Comparison of ENCODE assay signal across 19 cellular contexts in the genomic region with DNA sequence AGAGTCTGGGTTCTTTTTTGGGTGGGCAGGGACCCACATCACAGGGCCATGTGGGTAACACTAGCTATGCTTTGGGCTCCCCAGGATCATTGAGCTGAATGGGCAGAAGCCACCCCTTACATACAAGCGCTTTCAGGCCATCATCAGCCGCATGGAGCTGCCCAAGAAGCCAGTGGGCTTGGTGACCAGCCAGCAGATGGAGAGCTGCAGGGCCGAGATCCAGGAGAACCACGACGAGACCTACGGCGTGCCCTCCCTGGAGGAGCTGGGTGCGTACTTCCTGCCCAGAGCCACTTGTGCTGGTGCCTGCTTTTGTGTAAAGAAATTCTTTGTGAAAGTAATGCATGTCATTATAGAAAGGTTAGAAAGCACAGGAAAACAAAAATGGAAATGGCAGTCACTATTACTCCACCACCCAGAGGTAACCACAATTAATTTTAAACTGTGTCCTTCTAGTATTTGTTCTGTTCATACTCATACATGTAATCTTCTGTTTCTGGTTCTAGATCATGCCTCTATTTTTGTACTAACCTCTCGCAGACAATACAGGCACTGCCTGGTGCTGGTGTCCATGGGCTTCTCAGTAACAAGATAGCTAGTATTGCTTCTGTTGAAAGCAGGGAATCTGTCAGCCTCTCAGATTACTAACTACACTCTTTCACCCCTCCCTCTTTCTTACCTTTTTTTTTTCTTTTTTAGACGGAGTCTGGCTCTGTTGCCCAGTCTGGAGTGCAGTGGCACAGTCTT. TPM values are rescaled to one million over a fixed set of nuclear protein-coding genes. Genes with fewer than 3 reads are reported as not detected.
DNase-seq lines count a peak whose midpoint lies in the region; ATAC-seq and TF ChIP-seq lines count a peak whose summit lies in the region.
"Had no signal": no experiment of that assay in that cellular context is flagged by ENCODE, and none has a peak within 500 bp of the region (broad histone marks: within the 10 kb centered on the region; RNA-seq: fewer than 3 reads in every experiment).

No MANE protein-coding gene starts in this region.

- WGBS in gastroesophageal sphincter (ENCODE audit: low coverage in 1 of 2), 2 donors: 66 to 70% methylated on average over 2 to 4 of the region's 10 CpGs
- 87% methylated on average over 9 of the region's 10 CpGs for WGBS in prostate gland
- 76 to 81% methylated on average over 4 to 10 of the region's 10 CpGs for WGBS in upper lobe of left lung, 2 donors

- peaks cover 19% of the 10 kb centered on the region for H3K4me1 Mint-ChIP-seq in MCF 10A (ENCODE audit: insufficient read depth, unreplicated experiment)
- H3K4me1 Mint-ChIP-seq: activated B cell treated with CpG ODN at 0.5 μM for 24 hours; stimulated activated naive CD8-positive, alpha-beta T cell treated with anti-CD3 and anti-CD28 coated beads, Interleukin-15, amount 100 ng/mL, for 72 hours had no signal

- no TSS peak for BruUV-seq in MCF 10A (replicated peaks; lab: Mats Ljungman, UMichigan)

- H3K27me3 ChIP-seq in breast epithelium (no peaks in the 10 kb centered on the region), gastroesophageal sphincter (no peaks in the 10 kb centered on the region), prostate gland (replicated peaks; ENCODE audit: insufficient read depth) (no peaks in the 10 kb centered on the region), upper lobe of left lung (no peaks in the 10 kb centered on the region)

- H3K9me3 ChIP-seq in breast epithelium (no peaks in the 10 kb centered on the region), gastroesophageal sphincter (no peaks in the 10 kb centered on the region), prostate gland (no peaks in the 10 kb centered on the region), upper lobe of left lung (no peaks in the 10 kb centered on the region)

- CTCF ChIA-PET in MCF 10A (lab: Yijun Ruan, JAX): interaction anchor here (0.7 to 4.4 kb wide), 3 partner anchors 10 to 18 kb away, joined by 3 to 23 read pairs (median 3); no protein-coding TSS in a partner anchor

- H3K36me3 ChIP-seq in breast epithelium (peaks cover 10% of the 10 kb centered on the region), gastroesophageal sphincter (peaks cover 6 to 79% of the 10 kb centered on the region in 2 donors), prostate gland (peaks cover 5 to 30% of the 10 kb centered on the region in 2 donors), upper lobe of left lung (peaks cover 40 to 84% (median 61%) of the 10 kb centered on the region in 4 donors)

- no peaks in the 10 kb centered on the region for H3K9me3 Mint-ChIP-seq in MCF 10A (ENCODE audit: unreplicated experiment)
- H3K9me3 Mint-ChIP-seq: activated B cell treated with CpG ODN at 0.5 μM for 24 hours; activated T-helper 2 cell treated with anti-CD3 and anti-CD28 coated beads, Interferon-gamma antibody, Interleukin-2, Interleukin-4, amounts not matched to agents 10 μg/mL and 5 μg/mL and 100 μg/mL, durations not matched to agents 14 hours and 24 hours and 36 hours; GM23338; natural killer cell; stimulated activated naive CD8-positive, alpha-beta T cell treated with anti-CD3 and anti-CD28 coated beads, Interleukin-15, amount 100 ng/mL, for 72 hours had no signal

- POLR2A ChIA-PET in MCF 10A (lab: Yijun Ruan, JAX): interaction anchor here (0.6 to 4.1 kb wide), 4 partner anchors 11 to 56 kb away, joined by 3 to 24 read pairs (median 10); a partner anchor contains a TSS

- DNase-seq in breast epithelium (ENCODE audit: low spot score in 2 of 2): no peak
- no peak for DNase-seq in MCF 10A (ENCODE audit: unreplicated experiment)
- DNase-seq in prostate gland (ENCODE audit: low spot score): no peak
- DNase-seq in upper lobe of left lung: peak in 1 of 2 donors; percentile 62
- DNase-seq in activated CD4-positive, alpha-beta T cell treated with anti-CD3 and anti-CD28 coated beads, Interleukin-2, amount 50 U/mL, for 4 hours: no peak
- DNase-seq: 8988T; activated B cell treated with CpG ODN at 0.5 μM for 24 hours; activated CD8-positive, alpha-beta memory T cell treated with anti-CD3 and anti-CD28 coated beads for 24 hours; natural killer cell; NCI-H187; NCI-H446 treated with DMSO at 0.1 percent for 48 hours; SHP77; stimulated activated naive CD8-positive, alpha-beta T cell treated with anti-CD3 and anti-CD28 coated beads, Interleukin-15, amount 100 ng/mL, for 72 hours; T-helper 1 cell had no signal

- H3K27ac ChIP-seq in breast epithelium (peak overlapping the region; percentile 86 to 87), gastroesophageal sphincter (peak overlapping the region; percentile 84 to 99 (median 94)), prostate gland (peak overlapping the region; percentile 65 to 77), upper lobe of left lung (peak overlapping the region; percentile 77 to 85 (median 79))

- TF ChIP-seq CTCF in breast epithelium (IDR thresholded peaks at IDR 0.05) (no peak), MCF 10A (IDR thresholded peaks at IDR 0.05; ENCODE audit: unreplicated experiment) (no peak), gastroesophageal sphincter (IDR thresholded peaks at IDR 0.05) (no peak), prostate gland (IDR thresholded peaks at IDR 0.05) (no peak), upper lobe of left lung (IDR thresholded peaks at IDR 0.05) (no peak)

- TF ChIP-seq POLR2A in breast epithelium (IDR thresholded peaks at IDR 0.05) (no peak), gastroesophageal sphincter (IDR thresholded peaks at IDR 0.05) (no peak), prostate gland (IDR thresholded peaks at IDR 0.05) (no peak), upper lobe of left lung (IDR thresholded peaks at IDR 0.05) (no peak)

- H3K36me3 Mint-ChIP-seq in MCF 10A (ENCODE audit: insufficient read depth, unreplicated experiment): peaks cover 61% of the 10 kb centered on the region

- TF ChIP-seq EP300 in gastroesophageal sphincter (IDR thresholded peaks at IDR 0.05) (no peak), upper lobe of left lung (IDR thresholded peaks at IDR 0.05) (no peak)

- peaks cover 19 to 32% of the 10 kb centered on the region in 2 donors for H3K4me1 ChIP-seq in breast epithelium
- H3K4me1 ChIP-seq in gastroesophageal sphincter: peaks cover 28 to 63% (median 43%) of the 10 kb centered on the region in 3 donors
- H3K4me1 ChIP-seq in prostate gland (replicated peaks): peaks cover 20% of the 10 kb centered on the region
- peaks cover 37 to 49% (median 46%) of the 10 kb centered on the region in 4 donors for H3K4me1 ChIP-seq in upper lobe of left lung

- no peak overlapping the region for H3K27ac Mint-ChIP-seq in MCF 10A (ENCODE audit: low read depth, unreplicated experiment)
- H3K27ac Mint-ChIP-seq: activated B cell treated with CpG ODN at 0.5 μM for 24 hours; activated T-helper 2 cell treated with anti-CD3 and anti-CD28 coated beads, Interferon-gamma antibody, Interleukin-2, Interleukin-4, amounts not matched to agents 10 μg/mL and 5 μg/mL and 100 μg/mL, durations not matched to agents 14 hours and 24 hours and 36 hours; GM23338; natural killer cell had no signal

- intact Hi-C loops in breast epithelium (cut with DNase I; ENCODE audit: low total_unique reads) (no loop called here), MCF 10A (cut with micrococcal nuclease) (no loop called here), prostate gland (cut with DNase I) (no loop called here)

- H3K4me3 Mint-ChIP-seq in MCF 10A (ENCODE audit: unreplicated experiment): no peak overlapping the region
- H3K4me3 Mint-ChIP-seq: activated B cell treated with CpG ODN at 0.5 μM for 24 hours; GM23338; natural killer cell; stimulated activated naive CD8-positive, alpha-beta T cell treated with anti-CD3 and anti-CD28 coated beads, Interleukin-15, amount 100 ng/mL, for 72 hours had no signal

- no peak overlapping the region for H3K4me3 ChIP-seq in breast epithelium
- no peak overlapping the region for H3K4me3 ChIP-seq in gastroesophageal sphincter
- no peak overlapping the region for H3K4me3 ChIP-seq in prostate gland
- no peak overlapping the region for H3K4me3 ChIP-seq in upper lobe of left lung
- H3K4me3 ChIP-seq: GM23338 had no signal

- H3K27me3 Mint-ChIP-seq in MCF 10A (ENCODE audit: insufficient read depth, unreplicated experiment): no peaks in the 10 kb centered on the region
- H3K27me3 Mint-ChIP-seq: activated B cell treated with CpG ODN at 0.5 μM for 24 hours; stimulated activated naive CD8-positive, alpha-beta T cell treated with anti-CD3 and anti-CD28 coated beads, Interleukin-15, amount 100 ng/mL, for 72 hours had no signal

- no peak for ATAC-seq in gastroesophageal sphincter
- no peak for ATAC-seq in upper lobe of left lung (ENCODE audit: low FRiP score in 2 of 2)
- ATAC-seq in HG03439 (IDR thresholded peaks at IDR 0.05; ENCODE audit: unreplicated experiment): no peak
- ATAC-seq in GM21529 (IDR thresholded peaks at IDR 0.05; ENCODE audit: unreplicated experiment): no peak
- ATAC-seq: GM23338; natural killer cell; stimulated activated naive CD8-positive, alpha-beta T cell treated with anti-CD3 and anti-CD28 coated beads, Interleukin-15, amount 100 ng/mL, for 72 hours had no signal

RNA-seq across cellular contexts. Expression of a gene that starts 13.7 kb away (rescaled TPM):
- total RNA-seq in breast epithelium (10 to 100 TPM; 44.2 to 54.1 (median 44.3) TPM), MCF 10A (2022) (8.1 and 8.6 TPM in 2 replicates), gastroesophageal sphincter (10 to 100 TPM; 38.8 to 82.0 (median 47.7) TPM), prostate gland (10 to 100 TPM; 45.4 to 70.8 TPM), upper lobe of left lung (100 to 1,000 TPM in 1 of 6 donors, 10 to 100 TPM in 5; 51.1 to 103 (median 63.2) TPM)

RNA-seq across cellular contexts. Expression of a gene that starts 24.5 kb away (rescaled TPM):
- total RNA-seq in breast epithelium (1 to 10 TPM; 5.4 to 7.2 (median 5.9) TPM), MCF 10A (2022) (1.8 and 2.2 TPM in 2 replicates), gastroesophageal sphincter (10 to 100 TPM in 3 of 4 donors, 1 to 10 TPM in 1; 9.8 to 17.5 (median 13.8) TPM), prostate gland (10 to 100 TPM; 19.8 to 46.9 TPM), upper lobe of left lung (10 to 100 TPM in 1 of 6 donors, 1 to 10 TPM in 5; 2.1 to 16.0 (median 8.7) TPM)

RNA-seq across cellular contexts. Expression of a gene that starts 46.1 kb away (rescaled TPM):
- total RNA-seq in breast epithelium (1 to 10 TPM in 1 of 3 donors, under 1 TPM in 2; 0.48 to 3.2 (median 0.98) TPM), MCF 10A (2022) (1.0 and 1.3 TPM in 2 replicates), gastroesophageal sphincter (1 to 10 TPM in 1 of 4 donors, under 1 TPM in 1, not detected in 2; 0.54 to 2.3 TPM), prostate gland (1 to 10 TPM in 1 of 2 donors, under 1 TPM in 1; 0.59 to 2.8 TPM), upper lobe of left lung (1 to 10 TPM in 3 of 6 donors, under 1 TPM in 1, not detected in 2; 0.60 to 3.2 (median 1.7) TPM)

RNA-seq across cellular contexts. Expression of a gene that starts 56.0 kb away (rescaled TPM):
- 10 to 100 TPM; 18.1 to 49.1 (median 28.2) TPM for total RNA-seq in breast epithelium
- total RNA-seq in MCF 10A (2022): 11.9 and 14.4 TPM in 2 replicates
- total RNA-seq in gastroesophageal sphincter: 10 to 100 TPM in 1 of 4 donors, 1 to 10 TPM in 3; 6.8 to 22.3 (median 8.5) TPM
- 10 to 100 TPM; 14.1 to 20.6 TPM for total RNA-seq in prostate gland
- total RNA-seq in upper lobe of left lung: 10 to 100 TPM; 18.3 to 50.9 (median 24.0) TPM

RNA-seq across cellular contexts. Expression of a gene that starts 56.7 kb away (rescaled TPM):
- 10 to 100 TPM; 22.1 to 32.8 (median 25.6) TPM for total RNA-seq in breast epithelium
- 28.1 and 30.2 TPM in 2 replicates for total RNA-seq in MCF 10A (2022)
- 10 to 100 TPM; 20.0 to 26.7 (median 21.3) TPM for total RNA-seq in gastroesophageal sphincter
- 10 to 100 TPM; 31.8 to 35.4 TPM for total RNA-seq in prostate gland
- total RNA-seq in upper lobe of left lung: 10 to 100 TPM; 22.9 to 43.0 (median 32.6) TPM
